In the genomic region with DNA sequence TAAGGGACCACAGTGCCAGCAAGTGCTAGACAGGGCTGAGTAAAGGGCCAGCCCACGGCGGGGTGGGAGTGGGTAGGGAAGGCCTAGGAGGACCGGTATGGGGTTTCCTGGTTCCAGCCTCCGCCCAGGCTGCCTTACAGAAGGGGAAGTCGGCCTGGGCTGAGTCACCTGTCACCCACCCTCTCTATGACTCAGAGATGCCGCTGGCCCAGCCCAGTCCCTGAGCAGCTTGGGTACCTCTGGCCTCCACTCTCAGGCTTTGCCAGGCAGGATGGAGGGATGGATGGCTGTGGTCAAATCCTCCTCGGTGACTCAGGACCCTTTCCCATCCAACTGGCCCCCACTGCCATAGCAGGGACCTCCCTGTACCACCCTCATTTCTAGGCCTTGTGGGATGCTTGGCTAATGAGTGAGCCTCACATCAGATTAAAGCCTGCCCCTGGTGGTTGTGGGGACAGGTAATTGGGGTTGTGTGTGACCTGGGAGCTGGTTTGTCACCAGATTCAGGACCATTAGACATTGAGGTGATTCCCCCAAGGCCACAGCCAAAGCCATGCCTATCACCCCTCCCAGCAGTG, we compare ENCODE assay signal across 8 cellular contexts. TPM values are rescaled to one million over a fixed set of nuclear protein-coding genes. Genes with fewer than 3 reads are reported as not detected.
DNase-seq lines count a peak whose midpoint lies in the region; ATAC-seq and TF ChIP-seq lines count a peak whose summit lies in the region.

No MANE protein-coding gene starts in this region.

- peak; percentile 14 for TF ChIP-seq CTCF in fibroblast of the aortic adventitia (IDR thresholded peaks at IDR 0.05; ENCODE audit: insufficient read depth, low read length)

- H3K4me3 ChIP-seq in fibroblast of the aortic adventitia (ENCODE audit: low read depth, low read length) = no peak overlapping the region

- peak; percentile 78 for ATAC-seq in GM21423 (IDR thresholded peaks at IDR 0.05; ENCODE audit: unreplicated experiment)

- DNase-seq in NOMO-1 treated with dmso at 0.1 percent for 144 hours (lab: John Stamatoyannopoulos, UW; ENCODE audit: unreplicated experiment) (peak; percentile 81), activated T-cell treated with anti-CD3 and anti-CD28 coated beads for 48 hours (ENCODE audit: low read depth) (peak; percentile 81), fibroblast of the aortic adventitia (ENCODE audit: low read depth) (peak; percentile 80), NCI-H774 (lab: John Stamatoyannopoulos, UW) (no peak), cerebellar nuclear complex (lab: John Stamatoyannopoulos, UW) (no peak), DMS79 (lab: John Stamatoyannopoulos, UW) (no peak)
- DNase-seq in stimulated activated CD4-positive, alpha-beta T cell treated with anti-CD3 and anti-CD28 coated beads, Interleukin-1b, Interleukin-23, amount 100 ng/mL, for 48 hours = peak; percentile 88

RNA-seq across cellular contexts. Expression of gene SLC35E4, which starts 13.9 kb away (rescaled TPM):
- total RNA-seq in fibroblast of the aortic adventitia (ENCODE audit: low replicate concordance) = 5.1 and 19.7 TPM in 2 replicates

RNA-seq across cellular contexts. Expression of gene DUSP18, which starts 18.2 kb away (rescaled TPM):
- 8.4 and 18.5 TPM in 2 replicates for total RNA-seq in fibroblast of the aortic adventitia (ENCODE audit: low replicate concordance)

RNA-seq across cellular contexts. Expression of gene TCN2, which starts 42.5 kb away (rescaled TPM):
- 13.9 and 17.7 TPM in 2 replicates for total RNA-seq in fibroblast of the aortic adventitia (ENCODE audit: low replicate concordance)

RNA-seq across cellular contexts. Expression of gene OSBP2, which starts 45.2 kb away (rescaled TPM):
- total RNA-seq in fibroblast of the aortic adventitia (ENCODE audit: low replicate concordance) = 1.3 and 11.1 TPM in 2 replicates

RNA-seq across cellular contexts. Expression of gene PES1, which starts 57.8 kb away (rescaled TPM):
- total RNA-seq in fibroblast of the aortic adventitia (ENCODE audit: low replicate concordance) = 54.9 and 189 TPM in 2 replicates

Comparison
In these comparisons a context has a peak if more than half of its experiments do, and no peak if none do; other contexts are left out.
1. DNase-seq: peak in NOMO-1 treated with dmso at 0.1 percent for 144 hours (single experiment), activated T-cell treated with anti-CD3 and anti-CD28 coated beads for 48 hours (single experiment), fibroblast of the aortic adventitia (single experiment) and stimulated activated CD4-positive, alpha-beta T cell treated with anti-CD3 and anti-CD28 coated beads, Interleukin-1b, Interleukin-23, amount 100 ng/mL, for 48 hours (single experiment); none in NCI-H774 (single experiment), cerebellar nuclear complex (0 of 2) and DMS79 (single experiment).